20 cellular contexts compared by ENCODE assay signal in the genomic region with DNA sequence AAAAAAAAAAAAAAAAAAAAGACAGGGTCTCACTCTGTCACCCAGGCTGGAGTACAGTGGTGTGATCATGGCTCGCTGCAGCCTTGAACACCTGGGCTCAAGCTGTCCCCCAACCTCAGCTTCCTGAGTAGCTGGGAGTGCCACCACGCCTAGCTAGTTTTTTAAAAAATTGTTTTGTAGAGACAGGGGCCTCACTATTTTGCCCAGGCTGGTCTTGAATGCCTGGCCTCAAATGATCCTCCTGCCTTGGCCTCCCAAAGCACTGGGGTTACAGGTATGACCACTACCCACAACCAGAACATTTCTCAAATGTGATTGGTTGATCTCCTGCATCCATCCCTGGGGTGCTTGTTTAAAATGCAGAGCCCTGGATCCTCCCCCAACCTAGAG. TPM values are rescaled to one million over a fixed set of nuclear protein-coding genes. Genes with fewer than 3 reads are reported as not detected.
DNase-seq lines count a peak whose midpoint lies in the region; ATAC-seq, FAIRE-seq and TF ChIP-seq lines count a peak whose summit lies in the region.
"Had no signal": no experiment of that assay in that cellular context is flagged by ENCODE, and none has a peak within 500 bp of the region (broad histone marks: within the 10 kb centered on the region; RNA-seq: fewer than 3 reads in every experiment).

No MANE protein-coding gene starts in this region.

- peaks cover 68% of the 10 kb centered on the region for H3F3A ChIP-seq in PC-9 (ENCODE audit: insufficient read depth, low read depth)

- no peak for DNase-seq in A549 (ENCODE audit: low read depth in 1 of 2, low spot score in 1 of 2)
- DNase-seq in Calu3, result no peak
- DNase-seq in PC-9, result no peak
- no peak for DNase-seq in foreskin keratinocyte
- no peak for DNase-seq in brain microvascular endothelial cell
- DNase-seq in GM13977 (ENCODE audit: low spot score), result no peak
- no peak for DNase-seq in activated CD4-positive, alpha-beta memory T cell treated with anti-CD3 and anti-CD28 coated beads, Interleukin-2, amount 10 ng/mL, durations not matched to agents 7 days and 5 days
- DNase-seq: activated T-cell treated with anti-CD3 and anti-CD28 coated beads, Interleukin-2, amount 50 U/mL, for 1 hour; CD8-positive, alpha-beta memory T cell; endodermal cell; H9; left cardiac atrium; stimulated activated naive CD4-positive, alpha-beta T cell treated with Interleukin-2 at 50 U/mL for 16 hours had no signal

- ATAC-seq in A549 (no peak), foreskin keratinocyte (no peak), HG03196 (IDR thresholded peaks at IDR 0.05; ENCODE audit: unreplicated experiment) (no peak)
- ATAC-seq: left cardiac atrium had no signal

- H3K4me1 ChIP-seq in A549, result peaks cover 42% of the 10 kb centered on the region
- peaks cover 37% of the 10 kb centered on the region for H3K4me1 ChIP-seq in PC-9 (replicated peaks; ENCODE audit: insufficient read depth)
- H3K4me1 ChIP-seq in foreskin keratinocyte, result peaks cover 16% of the 10 kb centered on the region

- H3K27ac ChIP-seq in A549 (peak overlapping the region; percentile 93 to 99), PC-9 (peak overlapping the region; percentile 96), foreskin keratinocyte (peak overlapping the region; percentile 82), brain microvascular endothelial cell (no peak overlapping the region)
- H3K27ac ChIP-seq: skin epidermis, tibial nerve had no signal

- TF ChIP-seq EP300 in A549 (IDR thresholded peaks at IDR 0.05), result no peak

- intact Hi-C loops in Calu3 (cut with micrococcal nuclease; ENCODE audit: unreplicated experiment) (no loop called here), PC-9 (cut with micrococcal nuclease; ENCODE audit: unreplicated experiment) (no loop called here)

- H3K79me2 ChIP-seq in PC-9 (ENCODE audit: low read depth), result no peaks in the 10 kb centered on the region

- H3K4me2 ChIP-seq in A549 (peak overlapping the region; percentile 65), PC-9 (0 out of 2 replicates have a peak overlapping the region, but pooled peaks have one; percentile 58)

- peak overlapping the region; percentile 98 for H3K27ac Mint-ChIP-seq in Calu3 (ENCODE audit: unreplicated experiment)
- no peak overlapping the region for H3K27ac Mint-ChIP-seq in activated CD4-positive, alpha-beta memory T cell treated with anti-CD3 and anti-CD28 coated beads, Interleukin-2, amount 10 ng/mL, durations not matched to agents 7 days and 5 days
- H3K27ac Mint-ChIP-seq: CD8-positive, alpha-beta memory T cell; endodermal cell; H9 had no signal

- in situ Hi-C loops in brain microvascular endothelial cell (cut with HindIII; ENCODE audit: low pct_ligation_motif_present, low sequenced_read_pairs), result no loop called here
- in situ Hi-C loops in GM13977 (cut with MboI; ENCODE audit: low pct_unique_long_range_greater_than_20kb, low sequenced_read_pairs, unreplicated experiment), result no loop called here

- no peak for TF ChIP-seq RAD21 in A549 (conservative IDR thresholded peaks at IDR 0.05 in 1 of 2, IDR thresholded peaks at IDR 0.05 in 1 of 2)

- WGBS in A549 (ENCODE audit: missing lambda C conversion rate), result 91% methylated on average over 2 of the region's 2 CpGs

- no peaks in the 10 kb centered on the region for H3K9me2 ChIP-seq in PC-9 (ENCODE audit: insufficient read depth)

- peaks cover 69% of the 10 kb centered on the region for H3K36me3 Mint-ChIP-seq in Calu3 (ENCODE audit: insufficient read depth, unreplicated experiment)
- H3K36me3 Mint-ChIP-seq in activated CD4-positive, alpha-beta memory T cell treated with anti-CD3 and anti-CD28 coated beads, Interleukin-2, amount 10 ng/mL, durations not matched to agents 7 days and 5 days (ENCODE audit: low read depth), result peaks cover 9% of the 10 kb centered on the region

- no peak overlapping the region for H2AFZ ChIP-seq in PC-9

- POLR2A ChIA-PET in A549 (lab: Yijun Ruan, JAX) (interaction anchor here (5.6 kb wide), 1 partner anchor 18 kb away, joined by 106 read pairs; the partner anchor contains the start of gene TRIB3), PC-9 (lab: Charles Lee; ENCODE audit: unreplicated experiment) (no interaction called here)
- POLR2A ChIA-PET in activated CD4-positive, alpha-beta memory T cell treated with anti-CD3 and anti-CD28 coated beads, Interleukin-2, amount 10 ng/mL, durations not matched to agents 7 days and 5 days (lab: Charles Lee), result interaction anchor here (2.3 kb wide), 1 partner anchor 21 kb away, joined by 8 read pairs; the partner anchor contains the start of gene TRIB3

- no peaks in the 10 kb centered on the region for H3K27me3 Mint-ChIP-seq in Calu3 (ENCODE audit: unreplicated experiment)
- no peaks in the 10 kb centered on the region for H3K27me3 Mint-ChIP-seq in activated CD4-positive, alpha-beta memory T cell treated with anti-CD3 and anti-CD28 coated beads, Interleukin-2, amount 10 ng/mL, durations not matched to agents 7 days and 5 days
- H3K27me3 Mint-ChIP-seq: activated CD4-positive, alpha-beta memory T cell treated with anti-CD3 and anti-CD28 coated beads for 36 hours; activated naive CD4-positive, alpha-beta T cell treated with anti-CD3 and anti-CD28 coated beads, Interleukin-2, amount 50 U/mL, for 24 hours; CD8-positive, alpha-beta memory T cell had no signal

- TF ChIP-seq CTCF in A549 (IDR thresholded peaks at IDR 0.05), result no peak
- TF ChIP-seq CTCF in Calu3 (IDR thresholded peaks at IDR 0.05; ENCODE audit: unreplicated experiment), result no peak
- no peak for TF ChIP-seq CTCF in PC-9 (conservative IDR thresholded peaks at IDR 0.05)
- no peak for TF ChIP-seq CTCF in foreskin keratinocyte (conservative IDR thresholded peaks at IDR 0.05)
- TF ChIP-seq CTCF in brain microvascular endothelial cell (IDR thresholded peaks at IDR 0.05; ENCODE audit: low read depth, low read length, missing control alignments), result no peak
- no peak for TF ChIP-seq CTCF in GM13977 (IDR thresholded peaks at IDR 0.05; ENCODE audit: extremely low read depth, insufficient read depth, missing control alignments)

- FAIRE-seq in A549 (lab: Jason Lieb, UNC), result no peak
- FAIRE-seq: colon had no signal

- peaks cover 24% of the 10 kb centered on the region for H3K4me1 Mint-ChIP-seq in Calu3 (ENCODE audit: low read depth, unreplicated experiment)
- H3K4me1 Mint-ChIP-seq in activated CD4-positive, alpha-beta memory T cell treated with anti-CD3 and anti-CD28 coated beads, Interleukin-2, amount 10 ng/mL, durations not matched to agents 7 days and 5 days, result peaks cover 35% of the 10 kb centered on the region
- H3K4me1 Mint-ChIP-seq: endodermal cell had no signal

- H4K20me1 ChIP-seq in PC-9 (ENCODE audit: insufficient read depth), result peaks cover 2% of the 10 kb centered on the region; the same call in 1 of the 2 replicates

- BruUV-seq in Calu3 (replicated peaks; lab: Mats Ljungman, UMichigan), result TSS peak; percentile 24
- BruUV-seq in PC-9 (replicated peaks; lab: Mats Ljungman, UMichigan), result TSS peak; percentile 13

- no peaks in the 10 kb centered on the region for H3K27me3 ChIP-seq in PC-9 (ENCODE audit: insufficient read depth, low read depth)
- no peaks in the 10 kb centered on the region for H3K27me3 ChIP-seq in foreskin keratinocyte
- H3K27me3 ChIP-seq in brain microvascular endothelial cell (replicated peaks), result no peaks in the 10 kb centered on the region
- H3K27me3 ChIP-seq: tibial nerve had no signal

- H3K9me3 ChIP-seq in A549 (peaks cover 15% of the 10 kb centered on the region), PC-9 (ENCODE audit: insufficient read depth, low read depth) (peaks cover 7% of the 10 kb centered on the region; the same call in 1 of the 2 replicates)
- H3K9me3 ChIP-seq: tibial nerve had no signal

- no peaks in the 10 kb centered on the region for H3K9me3 Mint-ChIP-seq in Calu3 (ENCODE audit: low read depth, unreplicated experiment)
- peaks cover 4% of the 10 kb centered on the region for H3K9me3 Mint-ChIP-seq in activated CD4-positive, alpha-beta memory T cell treated with anti-CD3 and anti-CD28 coated beads, Interleukin-2, amount 10 ng/mL, durations not matched to agents 7 days and 5 days
- H3K9me3 Mint-ChIP-seq: activated CD4-positive, alpha-beta memory T cell treated with anti-CD3 and anti-CD28 coated beads for 36 hours; activated naive CD4-positive, alpha-beta T cell treated with anti-CD3 and anti-CD28 coated beads, Interleukin-2, amount 50 U/mL, for 24 hours; CD8-positive, alpha-beta memory T cell had no signal

- no peak overlapping the region for H3K4me3 Mint-ChIP-seq in Calu3 (ENCODE audit: low read depth, unreplicated experiment)
- H3K4me3 Mint-ChIP-seq in activated CD4-positive, alpha-beta memory T cell treated with anti-CD3 and anti-CD28 coated beads, Interleukin-2, amount 10 ng/mL, durations not matched to agents 7 days and 5 days, result no peak overlapping the region
- H3K4me3 Mint-ChIP-seq: activated CD4-positive, alpha-beta memory T cell treated with anti-CD3 and anti-CD28 coated beads for 36 hours; endodermal cell; H9; neural crest cell had no signal

- H3K4me3 ChIP-seq in A549, result no peak overlapping the region
- no peak overlapping the region for H3K4me3 ChIP-seq in PC-9
- no peak overlapping the region for H3K4me3 ChIP-seq in brain microvascular endothelial cell (ENCODE audit: low read depth, low read length)
- H3K4me3 ChIP-seq: skin epidermis, tibial nerve had no signal

- H3K36me3 ChIP-seq in PC-9 (ENCODE audit: low read depth), result 0 out of 2 replicates have a peak, but pooled peaks cover 6% of the 10 kb centered on the region
- no peaks in the 10 kb centered on the region for H3K36me3 ChIP-seq in brain microvascular endothelial cell (replicated peaks)

- TF ChIP-seq POLR2A in A549 (IDR thresholded peaks at IDR 0.05; ENCODE audit: low read length), result no peak

- CTCF ChIA-PET in A549 (lab: Yijun Ruan, JAX) (interaction anchor here (0.8 to 15.4 kb wide), 10 partner anchors 10 to 136 kb away, joined by 3 to 160 read pairs (median 6); partner anchors contain the start of gene TRIB3), Calu3 (lab: Charles Lee) (interaction anchor here (0.8 kb wide), 1 partner anchor 30 kb away, joined by 3 read pairs; no protein-coding TSS in a partner anchor), PC-9 (lab: Charles Lee) (no interaction called here)
- CTCF ChIA-PET in activated CD4-positive, alpha-beta memory T cell treated with anti-CD3 and anti-CD28 coated beads, Interleukin-2, amount 10 ng/mL, durations not matched to agents 7 days and 5 days (lab: Charles Lee), result interaction anchor here (1.2 kb wide), 1 partner anchor 22 kb away, joined by 6 read pairs; no protein-coding TSS in a partner anchor

RNA-seq across cellular contexts. Expression of gene RBCK1, which starts 5.6 kb away (rescaled TPM):
- 222 and 239 TPM in 2 replicates for polyA plus RNA-seq in A549 (2011; rRNA removed)
- polyA plus RNA-seq in A549 (2012; cell fraction: cytosol; rRNA removed), result 142 and 173 TPM in 2 replicates
- 254 and 311 TPM in 2 replicates for polyA plus RNA-seq in A549 (2012; cell fraction: nucleus; rRNA removed)
- 105 to 117 TPM (median 112 TPM) in 3 replicates for polyA plus RNA-seq in A549 (2017; fragmentation: RNase III; extraction: RNeasy Plus Mini Kit Qiagen cat#74134 plus additional on column Dnase treatment)
- polyA minus RNA-seq in A549 (2011; rRNA and poly(A)+ RNA removed), result 186 and 187 TPM in 2 replicates
- total RNA-seq in Calu3 (2022), result 142 and 144 TPM in 2 replicates
- total RNA-seq in PC-9 (2021), result 176 and 212 TPM in 2 replicates
- total RNA-seq in foreskin keratinocyte, result 81.2 and 198 TPM in 2 replicates
- polyA plus RNA-seq in foreskin keratinocyte, result 115 and 292 TPM in 2 replicates
- 100 to 1,000 TPM; 133 to 146 TPM for total RNA-seq in activated CD4-positive, alpha-beta memory T cell treated with anti-CD3 and anti-CD28 coated beads, Interleukin-2, amount 10 ng/mL, durations not matched to agents 7 days and 5 days

RNA-seq across cellular contexts. Expression of gene TRIB3, which starts 21.9 kb away (rescaled TPM):
- polyA plus RNA-seq in A549 (2011; rRNA removed), result 210 and 269 TPM in 2 replicates
- polyA plus RNA-seq in A549 (2012; cell fraction: cytosol; rRNA removed), result 56.5 and 79.1 TPM in 2 replicates
- polyA plus RNA-seq in A549 (2012; cell fraction: nucleus; rRNA removed), result 68.7 and 90.7 TPM in 2 replicates
- 28.4 to 39.8 TPM (median 34.0 TPM) in 3 replicates for polyA plus RNA-seq in A549 (2017; fragmentation: RNase III; extraction: RNeasy Plus Mini Kit Qiagen cat#74134 plus additional on column Dnase treatment)
- 224 and 268 TPM in 2 replicates for polyA minus RNA-seq in A549 (2011; rRNA and poly(A)+ RNA removed)
- total RNA-seq in Calu3 (2022), result 47.2 and 53.0 TPM in 2 replicates
- 81.0 and 82.0 TPM in 2 replicates for total RNA-seq in PC-9 (2021)
- total RNA-seq in foreskin keratinocyte, result 72.4 and 207 TPM in 2 replicates
- polyA plus RNA-seq in foreskin keratinocyte, result 74.9 and 203 TPM in 2 replicates
- 10 to 100 TPM; 28.3 to 28.9 TPM for total RNA-seq in activated CD4-positive, alpha-beta memory T cell treated with anti-CD3 and anti-CD28 coated beads, Interleukin-2, amount 10 ng/mL, durations not matched to agents 7 days and 5 days

RNA-seq across cellular contexts. Expression of gene NRSN2, which starts 55.6 kb away (rescaled TPM):
- polyA plus RNA-seq in A549 (2011; rRNA removed) (40.5 and 47.5 TPM in 2 replicates), A549 (2017; fragmentation: RNase III; extraction: RNeasy Plus Mini Kit Qiagen cat#74134 plus additional on column Dnase treatment) (59.6 to 74.8 TPM (median 74.3 TPM) in 3 replicates), foreskin keratinocyte (39.3 and 53.5 TPM in 2 replicates)
- polyA plus RNA-seq in A549 (2012; cell fraction: cytosol; rRNA removed), result 103 and 115 TPM in 2 replicates
- polyA plus RNA-seq in A549 (2012; cell fraction: nucleus; rRNA removed), result 84.2 and 135 TPM in 2 replicates
- polyA minus RNA-seq in A549 (2011; rRNA and poly(A)+ RNA removed), result 36.5 and 42.2 TPM in 2 replicates
- total RNA-seq in Calu3 (2022) (0.42 and 0.51 TPM in 2 replicates), PC-9 (2021) (15.0 and 16.5 TPM in 2 replicates), foreskin keratinocyte (26.7 and 35.6 TPM in 2 replicates)
- 1 to 10 TPM; 1.8 to 2.7 TPM for total RNA-seq in activated CD4-positive, alpha-beta memory T cell treated with anti-CD3 and anti-CD28 coated beads, Interleukin-2, amount 10 ng/mL, durations not matched to agents 7 days and 5 days

RNA-seq across cellular contexts. Expression of gene TBC1D20, which starts 59.8 kb away (rescaled TPM):
- polyA plus RNA-seq in A549 (2011; rRNA removed), result 43.4 and 53.9 TPM in 2 replicates
- polyA plus RNA-seq in A549 (2012; cell fraction: cytosol; rRNA removed), result 36.6 and 40.3 TPM in 2 replicates
- polyA plus RNA-seq in A549 (2012; cell fraction: nucleus; rRNA removed), result 22.8 and 27.9 TPM in 2 replicates
- 24.5 to 28.0 TPM (median 27.7 TPM) in 3 replicates for polyA plus RNA-seq in A549 (2017; fragmentation: RNase III; extraction: RNeasy Plus Mini Kit Qiagen cat#74134 plus additional on column Dnase treatment)
- 79.0 and 91.9 TPM in 2 replicates for polyA minus RNA-seq in A549 (2011; rRNA and poly(A)+ RNA removed)
- total RNA-seq in Calu3 (2022), result 15.0 and 18.7 TPM in 2 replicates
- 27.8 and 32.8 TPM in 2 replicates for total RNA-seq in PC-9 (2021)
- total RNA-seq in foreskin keratinocyte, result 23.0 and 28.8 TPM in 2 replicates
- 14.7 and 16.4 TPM in 2 replicates for polyA plus RNA-seq in foreskin keratinocyte
- total RNA-seq in activated CD4-positive, alpha-beta memory T cell treated with anti-CD3 and anti-CD28 coated beads, Interleukin-2, amount 10 ng/mL, durations not matched to agents 7 days and 5 days, result 10 to 100 TPM; 27.0 to 28.1 TPM
